ENCODE assay signal across 1 cellular context in the genomic region with DNA sequence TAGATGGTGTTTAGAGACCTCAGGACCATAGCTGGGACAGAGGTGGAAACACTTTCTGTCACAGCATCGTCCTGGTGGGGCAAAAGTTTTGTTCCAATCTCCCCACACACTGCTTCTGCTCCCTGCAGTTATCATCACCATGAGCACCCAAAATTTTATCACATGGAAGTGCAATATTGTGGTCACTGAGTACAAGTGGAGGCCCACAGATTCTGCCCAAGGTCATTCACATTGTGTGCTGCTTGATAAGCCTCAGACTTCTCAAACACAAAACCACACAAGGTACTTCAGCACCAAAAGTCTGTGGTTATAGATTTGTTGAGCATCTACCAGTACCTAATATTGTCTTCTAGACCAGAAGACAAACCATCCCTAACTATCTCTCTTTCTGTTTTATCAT.
TF ChIP-seq lines count a peak whose summit lies in the region.

No MANE protein-coding gene starts in this region.

TF ChIP-seq in H1, 55 proteins besides CTCF, POLR2A, EP300 and RAD21:
- TF ChIP-seq RFX5 (IDR thresholded peaks at IDR 0.05; ENCODE audit: borderline replicate concordance, low read depth, low read length) (no peak), EZH2 (IDR thresholded peaks at IDR 0.05; ENCODE audit: low read depth, low read length, severe bottlenecking) (no peak), CHD2 (IDR thresholded peaks at IDR 0.05; ENCODE audit: low read length) (no peak), KDM5A (IDR thresholded peaks at IDR 0.05; ENCODE audit: low read length) (no peak), FOSL1 (IDR thresholded peaks at IDR 0.05; ENCODE audit: insufficient read depth, low read depth, low read length) (no peak), JUN (IDR thresholded peaks at IDR 0.05; ENCODE audit: low read depth, low read length) (no peak), ASH2L (IDR thresholded peaks at IDR 0.05; ENCODE audit: low read length) (no peak), SIN3A (conservative IDR thresholded peaks at IDR 0.05 in 1 of 2, IDR thresholded peaks at IDR 0.05 in 1 of 2; ENCODE audit: low read depth in 1 of 2, low read length in 2 of 2) (no peak), BACH1 (IDR thresholded peaks at IDR 0.05; ENCODE audit: low read length) (no peak), SAP30 (IDR thresholded peaks at IDR 0.05; ENCODE audit: insufficient read depth, insufficient replicate concordance, low read length) (no peak), SIX5 (IDR thresholded peaks at IDR 0.05; ENCODE audit: low read depth, low read length) (no peak), SRF (IDR thresholded peaks at IDR 0.05; ENCODE audit: low read depth, low read length) (no peak), MAFK (IDR thresholded peaks at IDR 0.05; ENCODE audit: low read depth, low read length) (no peak), NRF1 (IDR thresholded peaks at IDR 0.05; ENCODE audit: low read depth, low read length) (no peak), EGR1 (IDR thresholded peaks at IDR 0.05; ENCODE audit: borderline replicate concordance, low read depth, low read length) (no peak), CREB1 (IDR thresholded peaks at IDR 0.05) (no peak), BRCA1 (IDR thresholded peaks at IDR 0.05; ENCODE audit: low read depth, low read length) (no peak), PHF8 (conservative IDR thresholded peaks at IDR 0.05; ENCODE audit: low read depth, low read length) (no peak)
- TF ChIP-seq, protein P1, sequence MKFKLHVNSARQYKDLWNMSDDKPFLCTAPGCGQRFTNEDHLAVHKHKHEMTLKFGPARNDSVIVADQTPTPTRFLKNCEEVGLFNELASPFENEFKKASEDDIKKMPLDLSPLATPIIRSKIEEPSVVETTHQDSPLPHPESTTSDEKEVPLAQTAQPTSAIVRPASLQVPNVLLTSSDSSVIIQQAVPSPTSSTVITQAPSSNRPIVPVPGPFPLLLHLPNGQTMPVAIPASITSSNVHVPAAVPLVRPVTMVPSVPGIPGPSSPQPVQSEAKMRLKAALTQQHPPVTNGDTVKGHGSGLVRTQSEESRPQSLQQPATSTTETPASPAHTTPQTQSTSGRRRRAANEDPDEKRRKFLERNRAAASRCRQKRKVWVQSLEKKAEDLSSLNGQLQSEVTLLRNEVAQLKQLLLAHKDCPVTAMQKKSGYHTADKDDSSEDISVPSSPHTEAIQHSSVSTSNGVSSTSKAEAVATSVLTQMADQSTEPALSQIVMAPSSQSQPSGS (IDR thresholded peaks at IDR 0.05; ENCODE audit: low read length): no peak
- TF ChIP-seq, protein P2, sequence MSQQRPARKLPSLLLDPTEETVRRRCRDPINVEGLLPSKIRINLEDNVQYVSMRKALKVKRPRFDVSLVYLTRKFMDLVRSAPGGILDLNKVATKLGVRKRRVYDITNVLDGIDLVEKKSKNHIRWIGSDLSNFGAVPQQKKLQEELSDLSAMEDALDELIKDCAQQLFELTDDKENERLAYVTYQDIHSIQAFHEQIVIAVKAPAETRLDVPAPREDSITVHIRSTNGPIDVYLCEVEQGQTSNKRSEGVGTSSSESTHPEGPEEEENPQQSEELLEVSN (IDR thresholded peaks at IDR 0.05): no peak
